Comparison of ENCODE assay signal across 19 cellular contexts in genomic region chr1:27478098-27478497, GRCh38. TPM values are rescaled to one million over a fixed set of nuclear protein-coding genes. Genes with fewer than 3 reads are reported as not detected.
A peak's percentile ranks its signal among the peaks of the same experiment; 100 is the strongest.
DNase-seq lines count a peak whose midpoint lies in the region; TF ChIP-seq lines count a peak whose summit lies in the region.
"Had no signal": no experiment of that assay in that cellular context is flagged by ENCODE, and none has a peak within 500 bp of the region (broad histone marks: within the 10 kb centered on the region; RNA-seq: fewer than 3 reads in every experiment).

No MANE protein-coding gene starts in this region.

- peaks cover 30% of the 10 kb centered on the region for H3K36me3 Mint-ChIP-seq in activated CD4-positive, alpha-beta T cell treated with anti-CD3 and anti-CD28 coated beads, Interleukin-2, amount 10 ng/mL, durations not matched to agents 24 days and 14 days (ENCODE audit: low read depth)
- peaks cover 19% of the 10 kb centered on the region for H3K36me3 Mint-ChIP-seq in activated naive CD8-positive, alpha-beta T cell
- H3K36me3 Mint-ChIP-seq in osteocyte (ENCODE audit: unreplicated experiment) (peaks cover 8% of the 10 kb centered on the region), mesothelial cell of epicardium (peaks cover 7% of the 10 kb centered on the region)

- H3K4me3 Mint-ChIP-seq in activated CD4-positive, alpha-beta T cell treated with anti-CD3 and anti-CD28 coated beads, Interleukin-2, amount 10 ng/mL, durations not matched to agents 24 days and 14 days = no peak overlapping the region
- peak overlapping the region; percentile 48 for H3K4me3 Mint-ChIP-seq in activated naive CD8-positive, alpha-beta T cell
- H3K4me3 Mint-ChIP-seq in osteocyte (ENCODE audit: unreplicated experiment) (no peak overlapping the region), mesothelial cell of epicardium (no peak overlapping the region)

- TF ChIP-seq CTCF in osteocyte (IDR thresholded peaks at IDR 0.05) (no peak), mesothelial cell of epicardium (IDR thresholded peaks at IDR 0.05; ENCODE audit: unreplicated experiment) (no peak), adrenal gland (IDR thresholded peaks at IDR 0.05) (no peak)

- no peak for TF ChIP-seq POLR2A in adrenal gland (IDR thresholded peaks at IDR 0.05)

- peaks cover 14 to 62% of the 10 kb centered on the region in 2 donors for H3K4me1 ChIP-seq in adrenal gland (replicated peaks in 1 of 2)

- no peaks in the 10 kb centered on the region for H3K27me3 ChIP-seq in adrenal gland
- H3K27me3 ChIP-seq: breast epithelium, esophagus squamous epithelium, heart right ventricle, sigmoid colon had no signal

- DNase-seq in activated CD4-positive, alpha-beta T cell treated with anti-CD3 and anti-CD28 coated beads, Interleukin-2, amount 10 ng/mL, durations not matched to agents 24 days and 14 days = no peak
- no peak for DNase-seq in activated CD4-positive, alpha-beta T cell treated with anti-CD3 and anti-CD28 coated beads, Interleukin-2, amount 50 U/mL, for 4 hours
- peak; percentile 70 for DNase-seq in NAMALWA (ENCODE audit: low spot score)
- no peak for DNase-seq in osteocyte (ENCODE audit: extremely low spot score, unreplicated experiment)
- no peak for DNase-seq in mesothelial cell of epicardium (ENCODE audit: low spot score in 2 of 2, unreplicated experiment in 2 of 2)
- DNase-seq in SKM-1 (lab: John Stamatoyannopoulos, UW; ENCODE audit: unreplicated experiment) = no peak
- DNase-seq in adrenal gland = no peak
- DNase-seq: 8988T; DND-41; esophagus squamous epithelium; HCEC 1CT; heart right ventricle; NCI-H1092; NCI-H2171; NCI-H82; stimulated activated CD4-positive, alpha-beta T cell treated with anti-CD3 and anti-CD28 coated beads, Interleukin-2, amount 100 ng/mL, for 48 hours had no signal

- no peaks in the 10 kb centered on the region for H3K36me3 ChIP-seq in adrenal gland (replicated peaks in 1 of 2)
- H3K36me3 ChIP-seq: breast epithelium, sigmoid colon had no signal

- no peaks in the 10 kb centered on the region for H3K27me3 Mint-ChIP-seq in activated CD4-positive, alpha-beta T cell treated with anti-CD3 and anti-CD28 coated beads, Interleukin-2, amount 10 ng/mL, durations not matched to agents 24 days and 14 days
- H3K27me3 Mint-ChIP-seq in activated naive CD8-positive, alpha-beta T cell = no peaks in the 10 kb centered on the region
- H3K27me3 Mint-ChIP-seq in osteocyte (ENCODE audit: unreplicated experiment) = no peaks in the 10 kb centered on the region
- no peaks in the 10 kb centered on the region for H3K27me3 Mint-ChIP-seq in mesothelial cell of epicardium (ENCODE audit: low read depth)

- peak overlapping the region; percentile 63 for H3K27ac Mint-ChIP-seq in activated CD4-positive, alpha-beta T cell treated with anti-CD3 and anti-CD28 coated beads, Interleukin-2, amount 10 ng/mL, durations not matched to agents 24 days and 14 days
- H3K27ac Mint-ChIP-seq in activated naive CD8-positive, alpha-beta T cell = peak overlapping the region; percentile 83
- H3K27ac Mint-ChIP-seq in osteocyte (ENCODE audit: unreplicated experiment) = peak overlapping the region; percentile 31
- H3K27ac Mint-ChIP-seq in mesothelial cell of epicardium = no peak overlapping the region

- intact Hi-C loops in activated CD4-positive, alpha-beta T cell treated with anti-CD3 and anti-CD28 coated beads, Interleukin-2, amount 10 ng/mL, durations not matched to agents 24 days and 14 days (cut with micrococcal nuclease) = no loop called here
- intact Hi-C loops in adrenal gland (cut with DNase I) = loop anchor here in 1 of 2 donors (10.0 kb wide), 1 partner anchor 53 kb away; no protein-coding TSS in a partner anchor

- 90 to 96% (median 93%) methylated on average over 4 of the region's 4 CpGs for WGBS in adrenal gland, 4 donors

- H3K9me3 ChIP-seq in adrenal gland (replicated peaks in 1 of 3) = no peaks in the 10 kb centered on the region
- H3K9me3 ChIP-seq: breast epithelium, esophagus squamous epithelium, heart right ventricle, sigmoid colon had no signal

- H3K4me3 ChIP-seq in adrenal gland = no peak overlapping the region
- H3K4me3 ChIP-seq: breast epithelium, esophagus squamous epithelium, heart right ventricle, sigmoid colon had no signal

- peaks cover 46% of the 10 kb centered on the region for H3K4me1 Mint-ChIP-seq in activated CD4-positive, alpha-beta T cell treated with anti-CD3 and anti-CD28 coated beads, Interleukin-2, amount 10 ng/mL, durations not matched to agents 24 days and 14 days
- H3K4me1 Mint-ChIP-seq in activated naive CD8-positive, alpha-beta T cell (ENCODE audit: low read depth) = peaks cover 72% of the 10 kb centered on the region
- H3K4me1 Mint-ChIP-seq in osteocyte (ENCODE audit: unreplicated experiment) (peaks cover 48% of the 10 kb centered on the region), mesothelial cell of epicardium (peaks cover 25% of the 10 kb centered on the region)

- H3K9me3 Mint-ChIP-seq in activated CD4-positive, alpha-beta T cell treated with anti-CD3 and anti-CD28 coated beads, Interleukin-2, amount 10 ng/mL, durations not matched to agents 24 days and 14 days = peaks cover 3% of the 10 kb centered on the region
- no peaks in the 10 kb centered on the region for H3K9me3 Mint-ChIP-seq in activated naive CD8-positive, alpha-beta T cell (ENCODE audit: low read depth)
- H3K9me3 Mint-ChIP-seq in osteocyte (ENCODE audit: unreplicated experiment) (no peaks in the 10 kb centered on the region), mesothelial cell of epicardium (no peaks in the 10 kb centered on the region)

- no peak overlapping the region for H3K27ac ChIP-seq in adrenal gland
- H3K27ac ChIP-seq: breast epithelium, esophagus squamous epithelium, heart right ventricle, sigmoid colon had no signal

RNA-seq across cellular contexts. Expression of gene WASF2, which starts 11.9 kb away (rescaled TPM):
- total RNA-seq in activated CD4-positive, alpha-beta T cell treated with anti-CD3 and anti-CD28 coated beads, Interleukin-2, amount 10 ng/mL, durations not matched to agents 24 days and 14 days = 109 TPM in 2 replicates
- total RNA-seq in osteocyte (187 and 189 TPM in 2 replicates), mesothelial cell of epicardium (97.8 to 102 TPM (median 99.3 TPM) in 3 replicates), adrenal gland (100 to 1,000 TPM in 4 of 8 donors, 10 to 100 TPM in 4; 47.3 to 159 (median 93.4) TPM)
- 10 to 100 TPM; 18.9 to 94.6 (median 29.0) TPM for polyA plus RNA-seq in adrenal gland
